In the genomic region with DNA sequence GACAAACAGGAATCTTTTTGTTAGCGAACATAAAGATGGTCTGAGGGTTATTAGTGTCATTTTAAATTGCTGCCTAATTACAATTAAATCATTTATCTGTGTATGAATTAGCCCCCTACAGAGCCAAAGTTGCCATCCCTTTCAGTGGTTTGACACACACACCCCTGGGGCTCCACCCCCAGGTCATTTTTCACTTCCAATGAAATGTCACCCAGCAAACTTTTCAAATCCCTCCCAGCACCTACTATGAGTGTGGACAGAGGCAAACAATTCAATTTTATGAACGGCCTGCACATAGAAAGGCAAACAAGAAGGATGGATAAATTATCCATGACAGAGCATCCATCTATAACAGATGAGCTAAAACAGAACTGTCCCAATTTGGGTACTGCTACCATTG, we compare ENCODE assay signal across 12 cellular contexts. TPM values are rescaled to one million over a fixed set of nuclear protein-coding genes. Genes with fewer than 3 reads are reported as not detected.
A peak's percentile ranks its signal among the peaks of the same experiment; 100 is the strongest.
DNase-seq lines count a peak whose midpoint lies in the region; ATAC-seq and TF ChIP-seq lines count a peak whose summit lies in the region.
"Had no signal": no experiment of that assay in that cellular context is flagged by ENCODE, and none has a peak within 500 bp of the region (broad histone marks: within the 10 kb centered on the region; RNA-seq: fewer than 3 reads in every experiment).

No MANE protein-coding gene starts in this region.

- DNase-seq in right atrium auricular region (ENCODE audit: low spot score), result no peak
- no peak for DNase-seq in left cardiac atrium
- DNase-seq in upper lobe of right lung, result no peak
- no peak for DNase-seq in DMS79 (lab: John Stamatoyannopoulos, UW)
- no peak for DNase-seq in GM20000 (ENCODE audit: low spot score)
- DNase-seq: activated naive CD8-positive, alpha-beta T cell treated with anti-CD3 and anti-CD28 coated beads, Interleukin-2, amount 50 U/mL, for 24 hours; effector memory CD4-positive, alpha-beta T cell; T-helper 9 cell had no signal

- no peak for TF ChIP-seq CTCF in right atrium auricular region (IDR thresholded peaks at IDR 0.05)
- TF ChIP-seq CTCF in WI38 (IDR thresholded peaks at IDR 0.05; ENCODE audit: low read depth, low read length), result no peak
- no peak for TF ChIP-seq CTCF in upper lobe of right lung (IDR thresholded peaks at IDR 0.05)
- no peak for TF ChIP-seq CTCF in GM20000 (IDR thresholded peaks at IDR 0.05; ENCODE audit: extremely low read depth, missing control alignments)

- H3K36me3 ChIP-seq in right atrium auricular region (no peaks in the 10 kb centered on the region), upper lobe of right lung (no peaks in the 10 kb centered on the region)
- H3K36me3 ChIP-seq: BE2C had no signal

- intact Hi-C loops in left cardiac atrium (cut with DNase I), result no loop called here
- intact Hi-C loops in upper lobe of right lung (cut with DNase I), result no loop called here

- H3K27me3 ChIP-seq in right atrium auricular region, result no peaks in the 10 kb centered on the region
- peaks cover 11% of the 10 kb centered on the region for H3K27me3 ChIP-seq in upper lobe of right lung
- H3K27me3 ChIP-seq: BE2C had no signal

- H3K4me3 ChIP-seq in right atrium auricular region, result peak overlapping the region in 1 of 2 donors; percentile 72
- peak overlapping the region; percentile 87; the same call in 1 of the 2 replicates for H3K4me3 ChIP-seq in WI38 (ENCODE audit: low read depth, low read length)
- peak overlapping the region; percentile 45; the same call in 1 of the 2 replicates for H3K4me3 ChIP-seq in iPS-18c (ENCODE audit: insufficient read depth, low read depth, low read length)
- H3K4me3 ChIP-seq in upper lobe of right lung, result peak overlapping the region; percentile 84

- H3K9me3 ChIP-seq in right atrium auricular region, result no peaks in the 10 kb centered on the region
- H3K9me3 ChIP-seq in iPS-18c (ENCODE audit: control insufficient read depth, insufficient read depth, low read length), result no peaks in the 10 kb centered on the region
- no peaks in the 10 kb centered on the region for H3K9me3 ChIP-seq in upper lobe of right lung
- H3K9me3 ChIP-seq: BE2C had no signal

- ATAC-seq in left cardiac atrium, result no peak
- no peak for ATAC-seq in upper lobe of right lung
- no peak for ATAC-seq in HG03139 (IDR thresholded peaks at IDR 0.05; ENCODE audit: unreplicated experiment)
- ATAC-seq: activated naive CD8-positive, alpha-beta T cell treated with anti-CD3 and anti-CD28 coated beads, Interleukin-2, amount 50 U/mL, for 24 hours had no signal

- H3K4me1 ChIP-seq in right atrium auricular region (peaks cover 0 to 37% of the 10 kb centered on the region in 2 donors), upper lobe of right lung (peaks cover 5% of the 10 kb centered on the region)
- H3K4me1 ChIP-seq: BE2C had no signal

- H3K27ac ChIP-seq in right atrium auricular region (peak overlapping the region; percentile 82 to 95), upper lobe of right lung (no peak overlapping the region)

RNA-seq across cellular contexts. Expression of a gene that starts 2.4 kb away (rescaled TPM):
- total RNA-seq in right atrium auricular region, result 10 to 100 TPM; 48.9 to 49.1 TPM
- 10 to 100 TPM; 49.9 to 52.9 TPM for total RNA-seq in left cardiac atrium
- total RNA-seq in upper lobe of right lung, result 205 TPM
